ENCODE assay signal across 8 cellular contexts in the genomic region with DNA sequence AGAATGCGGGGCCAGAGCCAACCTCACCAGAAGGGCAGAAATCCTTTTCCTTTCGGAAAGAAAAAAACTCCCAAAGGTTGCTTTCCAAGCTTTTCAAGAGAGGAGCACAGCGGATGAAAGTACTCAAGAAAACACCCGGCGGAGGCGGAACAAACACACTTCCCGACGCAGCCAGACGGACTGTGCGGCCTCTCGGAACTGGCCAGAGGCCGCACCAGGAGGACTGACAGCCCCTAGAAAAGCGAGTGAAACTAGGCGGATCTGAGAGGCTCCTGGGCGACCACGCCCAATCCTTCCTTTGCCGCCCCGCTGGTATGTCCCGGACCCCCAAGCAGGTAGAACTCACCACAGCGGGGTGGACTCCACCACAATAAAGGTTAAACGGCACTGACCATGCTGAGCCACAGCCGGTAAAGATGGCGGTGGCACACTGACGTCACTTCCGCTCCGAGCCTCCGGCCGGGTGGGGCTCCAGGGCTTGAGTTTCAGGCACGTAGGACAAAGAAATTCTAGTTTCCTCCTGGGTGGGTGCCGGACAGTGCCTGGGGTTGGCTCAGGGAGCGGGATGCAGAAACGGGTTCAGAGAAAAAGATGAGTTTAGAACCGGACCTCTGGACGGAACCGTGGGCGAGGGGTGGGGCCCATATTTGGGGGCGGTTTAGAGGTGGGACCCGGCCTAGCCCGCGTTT. TPM values are rescaled to one million over a fixed set of nuclear protein-coding genes. Genes with fewer than 3 reads are reported as not detected.
DNase-seq lines count a peak whose midpoint lies in the region; ATAC-seq and TF ChIP-seq lines count a peak whose summit lies in the region.

Gene ZNF562 (minus strand): TSS at position 432 of the 689 bp plus-strand sequence. CDS start 14,356 bp downstream, outside the sequence.

- H3K36me3 ChIP-seq in kidney epithelial cell (ENCODE audit: control insufficient read depth, insufficient read depth, low read length) = no peaks in the 10 kb centered on the region

- ATAC-seq in HG03066 (IDR thresholded peaks at IDR 0.05; ENCODE audit: low read depth, unreplicated experiment) = peak; percentile 54

- no peaks in the 10 kb centered on the region for H3K27me3 ChIP-seq in kidney epithelial cell (ENCODE audit: control insufficient read depth, insufficient read depth, low read length)

- peak; percentile 59 for DNase-seq in NCI-H1436 (lab: John Stamatoyannopoulos, UW)
- DNase-seq in NCI-H1436 treated with DMSO at 0.1 percent for 48 hours (lab: John Stamatoyannopoulos, UW) = no peak
- DNase-seq in NCI-H2227 treated with DMSO at 0.1 percent for 48 hours (lab: John Stamatoyannopoulos, UW) = peak; percentile 69
- DNase-seq in activated CD4-positive, CD25-positive, alpha-beta regulatory T cell treated with anti-CD3 and anti-CD28 coated beads, Interleukin-2, amount 50 U/mL, for 72 hours = peak; percentile 88
- DNase-seq in cerebellar cortex (ENCODE audit: low spot score) = peak; percentile 92
- peak; percentile 61 for DNase-seq in kidney epithelial cell (ENCODE audit: low read depth)
- peak; percentile 41 to 56 for DNase-seq in stimulated activated CD4-positive, alpha-beta T cell treated with anti-CD3 and anti-CD28 coated beads, Interleukin-1b, Interleukin-23, amount 100 ng/mL, for 1 hour (ENCODE audit: low read depth in 2 of 2)

- peak within 1 kb of the TSS; percentile 70 for H3K4me3 ChIP-seq in kidney epithelial cell (ENCODE audit: low read depth, low read length)

- no peak for TF ChIP-seq CTCF in kidney epithelial cell (IDR thresholded peaks at IDR 0.05; ENCODE audit: insufficient read depth, low read length, poor library complexity, severe bottlenecking)

RNA-seq across cellular contexts. Expression of gene ZNF562, which starts in this region (rescaled TPM):
- 37.3 and 37.4 TPM in 2 replicates for total RNA-seq in kidney epithelial cell
